ENCODE assay signal across 10 cellular contexts in genomic region chr3:37863949-37864822, GRCh38. TPM values are rescaled to one million over a fixed set of nuclear protein-coding genes. Genes with fewer than 3 reads are reported as not detected.
DNase-seq lines count a peak whose midpoint lies in the region; ATAC-seq, FAIRE-seq and TF ChIP-seq lines count a peak whose summit lies in the region.
"Had no signal": no experiment of that assay in that cellular context is flagged by ENCODE, and none has a peak within 500 bp of the region (broad histone marks: within the 10 kb centered on the region; RNA-seq: fewer than 3 reads in every experiment).

No MANE protein-coding gene starts in this region.

- no peak overlapping the region for H3K4ac ChIP-seq in H1 (replicated peaks; ENCODE audit: insufficient read length, low read depth, low read length)

- no peak for FAIRE-seq in H1 (lab: Jason Lieb, UNC)

- peaks cover 0 to 5% of the 10 kb centered on the region in 2 experiments; a peak in 1 of 4 replicates for H3K9me3 ChIP-seq in H1 (ENCODE audit: insufficient read depth in 2 of 2, low read depth in 1 of 2, low read length in 1 of 2)
- H3K9me3 ChIP-seq in osteoblast (ENCODE audit: low read depth, low read length): no peaks in the 10 kb centered on the region

- no peak overlapping the region for H3K56ac ChIP-seq in H1 (replicated peaks; ENCODE audit: insufficient read length, low read depth, low read length)

- peaks cover 14% of the 10 kb centered on the region for H3K23me2 ChIP-seq in H1 (ENCODE audit: low read depth, low read length)

- H2BK5ac ChIP-seq in H1 (ENCODE audit: low read depth, low read length): no peak overlapping the region; the same call in 1 of the 2 replicates

- H2BK15ac ChIP-seq in H1 (ENCODE audit: low read length): peak overlapping the region; percentile 5; the same call in 1 of the 2 replicates

- no peak for TF ChIP-seq CTCF in H1 (IDR thresholded peaks at IDR 0.05; ENCODE audit: control extremely low read depth in 1 of 3, insufficient read depth in 1 of 3, low read depth in 1 of 3, low read length in 3 of 3)
- no peak for TF ChIP-seq CTCF in osteoblast (IDR thresholded peaks at IDR 0.05; ENCODE audit: extremely low read depth, low read depth, low read length)

- H3K79me1 ChIP-seq in H1 (ENCODE audit: low read depth, low read length): no peaks in the 10 kb centered on the region; the same call in 1 of the 2 replicates

- H3K4me3 ChIP-seq in H1 (ENCODE audit: extremely low read depth in 1 of 4, insufficient read depth in 2 of 4, low read depth in 3 of 4, low read length in 4 of 4) (0 out of 8 replicates have a peak overlapping the region, but pooled peaks of 1 of the 4 experiments have one; percentile 94), osteoblast (ENCODE audit: insufficient read depth, low read length) (no peak overlapping the region)

- H3K23ac ChIP-seq in H1 (ENCODE audit: insufficient read length): no peak overlapping the region

- H2AFZ ChIP-seq in H1 (ENCODE audit: low read length): no peak overlapping the region
- no peak overlapping the region for H2AFZ ChIP-seq in osteoblast (ENCODE audit: low read length)

- H3K27ac ChIP-seq in H1 (ENCODE audit: low read depth, low read length): no peak overlapping the region
- no peak overlapping the region for H3K27ac ChIP-seq in osteoblast (ENCODE audit: low read depth, low read length)

- no peak for TF ChIP-seq RAD21 in H1 (IDR thresholded peaks at IDR 0.05 in 1 of 2, conservative IDR thresholded peaks at IDR 0.05 in 1 of 2; ENCODE audit: low read depth in 2 of 2, low read length in 2 of 2)

- no peak overlapping the region for H2BK12ac ChIP-seq in H1 (ENCODE audit: low read depth, low read length)

- H2BK120ac ChIP-seq in H1 (replicated peaks; ENCODE audit: low read depth, low read length): no peak overlapping the region

- DNase-seq in COLO668 (lab: John Stamatoyannopoulos, UW; ENCODE audit: unreplicated experiment): peak; percentile 10
- peak; percentile 48 for DNase-seq in LoVo (ENCODE audit: low spot score)
- peak in 1 of 2 experiments; percentile 49 for DNase-seq in H1 (ENCODE audit: low read depth in 1 of 2, low spot score in 2 of 2)
- DNase-seq in osteoblast (ENCODE audit: insufficient read length, low spot score, missing footprints): no peak
- no peak for DNase-seq in activated effector memory CD4-positive, alpha-beta T cell treated with Interleukin-2 at 50 U/mL for 16 hours
- DNase-seq in ureter (ENCODE audit: low spot score): no peak
- DNase-seq: NCI-H774; stimulated activated CD4-positive, alpha-beta T cell treated with anti-CD3 and anti-CD28 coated beads, Interleukin-4, amount 100 ng/mL, for 24 hours had no signal

- CTCF ChIA-PET in H1 (lab: Charles Lee; ENCODE audit: partially characterized antibody): interaction anchor here (0.5 to 4.0 kb wide), 12 partner anchors 8 to 800 kb away, joined by 3 to 23 read pairs (median 4); no protein-coding TSS in a partner anchor

- POLR2A ChIA-PET in H1 (lab: Charles Lee; ENCODE audit: partially characterized antibody): interaction anchor here (0.6 to 2.1 kb wide), 5 partner anchors 11 to 133 kb away, joined by 3 to 6 read pairs (median 3); no protein-coding TSS in a partner anchor

- H4K91ac ChIP-seq in H1 (replicated peaks; ENCODE audit: insufficient read length, low read length): no peak overlapping the region

- H3K4me2 ChIP-seq in H1 (ENCODE audit: insufficient read depth in 1 of 2, low read depth in 2 of 2, low read length in 2 of 2): peak overlapping the region in 1 of 2 experiments; percentile 100; a peak in 2 of 4 replicates
- H3K4me2 ChIP-seq in osteoblast (ENCODE audit: insufficient read depth, low read length): peak overlapping the region; percentile 99

- H3K79me2 ChIP-seq in H1 (ENCODE audit: control insufficient read depth in 1 of 2, insufficient read depth in 2 of 2, low read length in 2 of 2) (peaks cover 4 to 63% of the 10 kb centered on the region in 2 experiments), osteoblast (ENCODE audit: insufficient read depth, low read length) (peaks cover 78% of the 10 kb centered on the region)

- no peak overlapping the region for H3K18ac ChIP-seq in H1 (ENCODE audit: extremely low read depth, low read length)

- 75% methylated on average over 5 of the region's 5 CpGs; no CpG with 5 or more reads in 1 of the 2 experiments for WGBS in H1 (ENCODE audit: extremely low coverage in 1 of 2, insufficient coverage in 1 of 2, insufficient read length in 1 of 2, insufficient replicate concordance in 2 of 2, low coverage in 1 of 2, low lambda C conversion rate in 2 of 2, missing lambda C conversion rate in 1 of 2), 2 experiments

- TF ChIP-seq POLR2A in H1 (IDR thresholded peaks at IDR 0.05; ENCODE audit: control extremely low read depth in 1 of 2, low read depth in 2 of 2, low read length in 2 of 2): no peak

- TF ChIP-seq EP300 in H1 (IDR thresholded peaks at IDR 0.05; ENCODE audit: borderline replicate concordance in 1 of 2, low read depth in 2 of 2, low read length in 2 of 2): no peak

- no peak overlapping the region for H3K9ac ChIP-seq in H1 (replicated peaks in 1 of 4; ENCODE audit: extremely low read depth in 1 of 4, low read depth in 3 of 4, low read length in 3 of 4)

- H4K20me1 ChIP-seq in H1 (replicated peaks in 1 of 2; ENCODE audit: control insufficient read depth in 1 of 2, insufficient read depth in 2 of 2, low read length in 2 of 2) (peaks cover 2 to 4% of the 10 kb centered on the region in 2 experiments), osteoblast (ENCODE audit: insufficient read depth, low read length) (peaks cover 32% of the 10 kb centered on the region)

- H4K5ac ChIP-seq in H1 (ENCODE audit: insufficient read length, low read depth, low read length): no peak overlapping the region

- H3K4me1 ChIP-seq in H1 (replicated peaks in 1 of 4; ENCODE audit: control insufficient read depth in 3 of 4, insufficient read depth in 4 of 4, low read length in 3 of 4) (peaks cover 6 to 15% (median 11%) of the 10 kb centered on the region in 4 experiments), osteoblast (ENCODE audit: insufficient read depth, low read length) (peaks cover 20% of the 10 kb centered on the region)

- peaks cover 0 to 10% (median 7%) of the 10 kb centered on the region in 4 experiments; a peak in 4 of 7 replicates for H3K27me3 ChIP-seq in H1 (replicated peaks in 1 of 4; ENCODE audit: control insufficient read depth in 3 of 4, extremely low read depth in 1 of 4, insufficient read depth in 3 of 4, low read length in 3 of 4)
- H3K27me3 ChIP-seq in osteoblast (ENCODE audit: insufficient read depth, low read length): no peaks in the 10 kb centered on the region

- H2BK20ac ChIP-seq in H1 (ENCODE audit: low read length): no peak overlapping the region

- ATAC-seq in HG02973 (IDR thresholded peaks at IDR 0.05; ENCODE audit: unreplicated experiment) (no peak), HG02642 (IDR thresholded peaks at IDR 0.05; ENCODE audit: poor library complexity, unreplicated experiment) (no peak)

- no peak overlapping the region for H4K8ac ChIP-seq in H1 (ENCODE audit: extremely low read depth, insufficient read depth, low read length)

- H2AK5ac ChIP-seq in H1 (ENCODE audit: low read depth, low read length): no peak overlapping the region

- H3K14ac ChIP-seq in H1 (ENCODE audit: insufficient read length): no peak overlapping the region

- H3K36me3 ChIP-seq in H1 (ENCODE audit: control insufficient read depth in 2 of 4, insufficient read depth in 4 of 4, low read length in 3 of 4): peaks cover 0 to 2% (median 0%) of the 10 kb centered on the region in 4 experiments; a peak in 1 of 8 replicates
- no peaks in the 10 kb centered on the region for H3K36me3 ChIP-seq in osteoblast (ENCODE audit: insufficient read depth, low read length)

TF ChIP-seq in H1, 55 proteins besides CTCF, POLR2A, EP300 and RAD21 (continues in another document):
- TF ChIP-seq RNF2 (IDR thresholded peaks at IDR 0.05; ENCODE audit: borderline replicate concordance, low read depth, low read length, missing control alignments, poor library complexity, severe bottlenecking) (no peak), FOSL1 (IDR thresholded peaks at IDR 0.05; ENCODE audit: insufficient read depth, low read depth, low read length) (no peak), CBX5 (IDR thresholded peaks at IDR 0.05; ENCODE audit: low read depth, low read length) (no peak), CTBP2 (IDR thresholded peaks at IDR 0.05; ENCODE audit: borderline replicate concordance, insufficient read depth, insufficient read length, low read length) (no peak), SIN3A (conservative IDR thresholded peaks at IDR 0.05 in 1 of 2, IDR thresholded peaks at IDR 0.05 in 1 of 2; ENCODE audit: low read depth in 1 of 2, low read length in 2 of 2) (no peak), CEBPB (IDR thresholded peaks at IDR 0.05; ENCODE audit: low read depth, low read length) (no peak), SAP30 (IDR thresholded peaks at IDR 0.05; ENCODE audit: insufficient read depth, insufficient replicate concordance, low read length) (no peak), RXRA (IDR thresholded peaks at IDR 0.05; ENCODE audit: insufficient read depth, low read depth, low read length) (no peak), NRF1 (IDR thresholded peaks at IDR 0.05; ENCODE audit: low read depth, low read length) (no peak), KDM1A (IDR thresholded peaks at IDR 0.05; ENCODE audit: borderline replicate concordance, low read length) (no peak), BACH1 (IDR thresholded peaks at IDR 0.05; ENCODE audit: low read length) (no peak), GTF2F1 (IDR thresholded peaks at IDR 0.05; ENCODE audit: borderline replicate concordance, low read depth, low read length) (no peak), ZNF274 (IDR thresholded peaks at IDR 0.05; ENCODE audit: borderline replicate concordance, extremely low read depth, low read length) (no peak), SP1 (IDR thresholded peaks at IDR 0.05; ENCODE audit: low read depth, low read length) (no peak), EZH2 (IDR thresholded peaks at IDR 0.05; ENCODE audit: low read depth, low read length, severe bottlenecking) (no peak)
- TF ChIP-seq, protein P1, sequence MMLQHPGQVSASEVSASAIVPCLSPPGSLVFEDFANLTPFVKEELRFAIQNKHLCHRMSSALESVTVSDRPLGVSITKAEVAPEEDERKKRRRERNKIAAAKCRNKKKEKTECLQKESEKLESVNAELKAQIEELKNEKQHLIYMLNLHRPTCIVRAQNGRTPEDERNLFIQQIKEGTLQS (IDR thresholded peaks at IDR 0.05; ENCODE audit: insufficient read depth, low read depth, low read length): no peak

RNA-seq across cellular contexts. Expression of gene CTDSPL, which starts 2.5 kb away (rescaled TPM):
- total RNA-seq in H1 (2021; fragmentation: NEBNext Ultra II Directional; extraction: Animal tissue kit (Norgen Biotek cat#: 25700)): 42.2 and 42.8 TPM in 2 replicates
- 19.6 and 20.3 TPM in 2 replicates for polyA plus RNA-seq in H1 (2011; rRNA removed)
- 22.2 TPM for polyA plus RNA-seq in H1 (2011; cell fraction: cytosol; rRNA removed)
- polyA plus RNA-seq in H1 (2011; cell fraction: nucleus; rRNA removed): 20.5 TPM
- polyA plus RNA-seq in H1 (2012, experiment 1 of 2): 25.2 to 32.1 TPM (median 28.0 TPM) in 4 replicates
- polyA plus RNA-seq in H1 (2012, experiment 2 of 2): 14.3 TPM
- polyA plus RNA-seq in H1 (2013, experiment 1 of 2): 19.7 TPM
- polyA plus RNA-seq in H1 (2013, experiment 2 of 2): 20.6 TPM
- 45.2 and 57.2 TPM in 2 replicates for polyA minus RNA-seq in H1 (2011; rRNA and poly(A)+ RNA removed)
- polyA minus RNA-seq in H1 (2011; cell fraction: cytosol; rRNA and poly(A)+ RNA removed): 26.3 TPM
- polyA minus RNA-seq in H1 (2011; cell fraction: nucleus; rRNA and poly(A)+ RNA removed): 14.2 TPM
- total RNA-seq in osteoblast (34.7 and 44.5 TPM in 2 replicates), ureter (68.4 TPM)

Comparison
In these comparisons a context has a peak if more than half of its experiments do, and no peak if none do; other contexts are left out.
1. DNase-seq: peak in COLO668 (single experiment) and LoVo (single experiment); none in osteoblast (single experiment), activated effector memory CD4-positive, alpha-beta T cell treated with Interleukin-2 at 50 U/mL for 16 hours (single experiment) and ureter (single experiment).